2 cellular contexts compared by ENCODE assay signal in genomic region chr5:83492331-83492730, GRCh38.
A peak's percentile ranks its signal among the peaks of the same experiment; 100 is the strongest.
TF ChIP-seq lines count a peak whose summit lies in the region.

No MANE protein-coding gene starts in this region.

TF ChIP-seq in HepG2, 621 proteins besides CTCF, POLR2A, EP300 and RAD21 (continues in another document):
- TF ChIP-seq MATR3 (CRISPR knock-in tag; IDR thresholded peaks at IDR 0.05) (no peak), ESRRA (CRISPR knock-in tag; IDR thresholded peaks at IDR 0.05; ENCODE audit: low read depth) (no peak), NFE2L2 (IDR thresholded peaks at IDR 0.05; ENCODE audit: low read length) (peak; percentile 56), KAT7 (CRISPR knock-in tag; IDR thresholded peaks at IDR 0.05; ENCODE audit: borderline replicate concordance) (no peak), SOX5 (CRISPR knock-in tag; IDR thresholded peaks at IDR 0.05; ENCODE audit: borderline replicate concordance) (0 out of 2 replicates have a peak, but pooled peaks have one; percentile 12), PAXIP1 (CRISPR knock-in tag; conservative IDR thresholded peaks at IDR 0.05) (0 out of 2 replicates have a peak, but pooled peaks have one; percentile 15), FOXP1 (IDR thresholded peaks at IDR 0.05) (no peak), FOXP1 (CRISPR knock-in tag; IDR thresholded peaks at IDR 0.05) (peak; percentile 36; the same call in 1 of the 2 replicates), ARID5B (CRISPR knock-in tag; IDR thresholded peaks at IDR 0.05) (peak; percentile 82), ZNF512B (CRISPR knock-in tag; IDR thresholded peaks at IDR 0.05; ENCODE audit: borderline replicate concordance) (no peak), NCOA2 (CRISPR knock-in tag; IDR thresholded peaks at IDR 0.05) (peak; percentile 23; the same call in 1 of the 2 replicates), FOSL2 (CRISPR knock-in tag; IDR thresholded peaks at IDR 0.05) (peak; percentile 90), GATAD2A (CRISPR knock-in tag; IDR thresholded peaks at IDR 0.05) (0 out of 2 replicates have a peak, but pooled peaks have one; percentile 38), POLR2AphosphoS2 (IDR thresholded peaks at IDR 0.05; ENCODE audit: low read depth, low read length) (no peak), HNRNPH1 (optimal IDR thresholded peaks at IDR 0.05; ENCODE audit: low read depth, low read length) (no peak), ZNF205 (CRISPR knock-in tag; IDR thresholded peaks at IDR 0.05) (no peak), CBX2 (IDR thresholded peaks at IDR 0.05; ENCODE audit: low read depth, low read length) (no peak), CBX2 (CRISPR knock-in tag; IDR thresholded peaks at IDR 0.05; ENCODE audit: low read depth) (no peak), PHF5A (CRISPR knock-in tag; IDR thresholded peaks at IDR 0.05; ENCODE audit: low read depth, unreplicated experiment) (no peak), SOX13 (IDR thresholded peaks at IDR 0.05) (no peak), SOX13 (CRISPR knock-in tag; conservative IDR thresholded peaks at IDR 0.05 in 1 of 2, IDR thresholded peaks at IDR 0.05 in 1 of 2) (0 out of 4 replicates have a peak, but pooled peaks of 1 of the 2 experiments have one; percentile 17), FOXK1 (CRISPR knock-in tag; IDR thresholded peaks at IDR 0.05; ENCODE audit: borderline replicate concordance, low read depth) (peak; percentile 37; the same call in 1 of the 2 replicates)

TF ChIP-seq in WTC11, 78 proteins besides CTCF, POLR2A, EP300 and RAD21 (continued from another document):
- TF ChIP-seq SOX15 (CRISPR knock-in tag; IDR thresholded peaks at IDR 0.05): no peak
- TF ChIP-seq CDX4 (CRISPR knock-in tag; IDR thresholded peaks at IDR 0.05; ENCODE audit: borderline replicate concordance): no peak
- no peak for TF ChIP-seq ZNF219 (CRISPR knock-in tag; IDR thresholded peaks at IDR 0.05; ENCODE audit: borderline replicate concordance)
- no peak for TF ChIP-seq RORB (CRISPR knock-in tag; IDR thresholded peaks at IDR 0.05)
- TF ChIP-seq FOXJ3 (CRISPR knock-in tag; IDR thresholded peaks at IDR 0.05; ENCODE audit: borderline replicate concordance): no peak
- TF ChIP-seq CREB1 (CRISPR knock-in tag; IDR thresholded peaks at IDR 0.05): no peak
- TF ChIP-seq ZNF263 (CRISPR knock-in tag; IDR thresholded peaks at IDR 0.05; ENCODE audit: low read depth): no peak
